ENCODE assay signal across 15 cellular contexts in the genomic region with DNA sequence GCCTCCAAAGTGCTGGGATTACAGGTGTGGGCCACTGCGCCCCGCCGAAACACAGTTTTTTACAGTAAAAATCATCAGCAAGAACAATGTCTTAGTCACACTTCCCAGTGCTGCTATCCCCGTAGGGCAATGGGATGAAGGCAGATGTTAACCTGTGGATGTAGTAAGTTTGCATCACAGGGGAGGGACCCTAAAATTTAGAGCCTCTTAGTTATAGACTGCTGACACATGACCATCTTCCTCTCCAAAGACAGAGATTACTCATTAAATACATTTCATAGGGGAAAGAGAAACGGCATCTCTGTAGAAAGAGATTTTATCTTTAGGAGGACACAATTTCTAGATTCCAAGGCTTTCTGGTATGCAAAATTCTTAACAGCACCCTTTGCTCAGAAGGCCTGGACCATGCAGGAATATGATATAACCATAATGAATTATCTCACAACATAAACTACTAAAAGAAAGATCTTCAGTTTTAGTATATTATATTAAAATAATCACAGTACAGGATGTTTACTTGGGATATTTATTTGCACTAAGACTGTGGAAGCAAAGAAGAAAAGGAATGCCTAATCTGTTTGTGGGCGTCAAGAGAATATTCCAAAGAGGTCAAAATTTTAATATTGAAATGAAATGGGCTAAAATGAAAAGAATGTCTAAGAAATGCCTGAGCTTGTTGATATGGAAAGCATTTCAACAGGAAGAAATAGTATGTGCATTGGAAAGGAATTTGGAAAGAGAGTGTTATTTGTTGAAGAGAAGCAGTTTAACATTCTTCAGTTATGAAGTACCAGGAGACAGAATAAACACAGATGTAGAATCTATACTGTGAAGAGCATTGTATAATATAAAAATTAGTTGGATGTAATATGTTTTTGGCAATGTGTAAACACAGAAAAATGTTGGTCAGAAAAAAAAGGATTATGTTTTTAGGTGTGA.
DNase-seq lines count a peak whose midpoint lies in the region; ATAC-seq and TF ChIP-seq lines count a peak whose summit lies in the region.
"Had no signal": no experiment of that assay in that cellular context is flagged by ENCODE, and none has a peak within 500 bp of the region (broad histone marks: within the 10 kb centered on the region; RNA-seq: fewer than 3 reads in every experiment).

No MANE protein-coding gene starts in this region.

- H3K79me1 ChIP-seq in mesenchymal stem cell (replicated peaks; ENCODE audit: low read length, poor library complexity, severe bottlenecking) = no peaks in the 10 kb centered on the region

- no peak overlapping the region for H3K23ac ChIP-seq in mesenchymal stem cell (ENCODE audit: low read length in 2 of 2)

- no peak overlapping the region for H4K91ac ChIP-seq in mesenchymal stem cell (ENCODE audit: low read length)

- H3K18ac ChIP-seq in mesenchymal stem cell (ENCODE audit: low read depth in 1 of 2, low read length in 2 of 2) = no peak overlapping the region

- H3K27me3 ChIP-seq in PC-3 (ENCODE audit: low read length) = no peaks in the 10 kb centered on the region
- H3K27me3 ChIP-seq in mesenchymal stem cell (ENCODE audit: control insufficient read depth in 1 of 2, insufficient read depth in 1 of 2, low read length in 2 of 2) = no peaks in the 10 kb centered on the region

- H2AFZ ChIP-seq in PC-3 (ENCODE audit: low read length) (no peak overlapping the region), mesenchymal stem cell (ENCODE audit: low read depth, low read length) (no peak overlapping the region)

- H3K4me2 ChIP-seq in PC-3 (ENCODE audit: low read length) = no peak overlapping the region
- no peak overlapping the region for H3K4me2 ChIP-seq in mesenchymal stem cell (ENCODE audit: low read length, poor library complexity, severe bottlenecking)

- no peak overlapping the region for H2BK15ac ChIP-seq in mesenchymal stem cell (ENCODE audit: low read depth, poor library complexity, severe bottlenecking)

- no peak overlapping the region for H3K4me3 ChIP-seq in PC-3 (ENCODE audit: low read length)
- no peak overlapping the region for H3K4me3 ChIP-seq in mesenchymal stem cell (ENCODE audit: insufficient read depth in 1 of 2, low read depth in 1 of 2, low read length in 2 of 2)
- no peak overlapping the region for H3K4me3 ChIP-seq in foreskin fibroblast (ENCODE audit: low read depth in 1 of 2, low read length in 2 of 2)

- H3F3A ChIP-seq in PC-3 (ENCODE audit: low read length, unreplicated experiment) = no peaks in the 10 kb centered on the region

- H3K9me3 ChIP-seq in PC-3 (ENCODE audit: low read length) (no peaks in the 10 kb centered on the region), mesenchymal stem cell (ENCODE audit: control insufficient read depth, low read length) (peaks cover 3% of the 10 kb centered on the region)

- no peaks in the 10 kb centered on the region for H3K9me2 ChIP-seq in PC-3 (replicated peaks; ENCODE audit: low read length)

- no peak overlapping the region for H2BK12ac ChIP-seq in mesenchymal stem cell (ENCODE audit: low read length in 2 of 2)

- 28% methylated on average over 1 of the region's 6 CpGs for WGBS in mesenchymal stem cell

- H3K9ac ChIP-seq in PC-3 (ENCODE audit: low read length) (no peak overlapping the region), mesenchymal stem cell (ENCODE audit: low read length) (no peak overlapping the region)

- no peaks in the 10 kb centered on the region for H3K4me1 ChIP-seq in PC-3 (ENCODE audit: insufficient read depth, low read length)
- H3K4me1 ChIP-seq in mesenchymal stem cell (ENCODE audit: control insufficient read depth, insufficient read depth, low read depth, low read length) = no peaks in the 10 kb centered on the region

- H2BK5ac ChIP-seq in mesenchymal stem cell (ENCODE audit: low read depth, low read length, poor library complexity, severe bottlenecking) = no peak overlapping the region

- no peak overlapping the region for H2AK5ac ChIP-seq in mesenchymal stem cell (ENCODE audit: low read length, severe bottlenecking)

- intact Hi-C loops in PC-3 (cut with micrococcal nuclease) = no loop called here

- DNase-seq in ELR (ENCODE audit: low read depth) = peak; percentile 8
- peak; percentile 11 for DNase-seq in PC-3
- peak; percentile 86 for DNase-seq in dedifferentiated amniotic fluid mesenchymal stem cell (ENCODE audit: extremely low spot score)
- no peak for DNase-seq in mesenchymal stem cell
- DNase-seq in foreskin fibroblast = no peak
- DNase-seq in NCI-H69 (lab: John Stamatoyannopoulos, UW) = no peak
- DNase-seq: Calu3; CD4-positive, CD25-positive, alpha-beta regulatory T cell; H9; NCI-H1436 treated with DMSO at 0.1 percent for 48 hours; NCI-H2081; NCI-H524 treated with DMSO at 0.1 percent for 48 hours had no signal

- ATAC-seq in PC-3 (peak; percentile 22; the same call in 1 of the 2 replicates), HG02981 (IDR thresholded peaks at IDR 0.05; ENCODE audit: unreplicated experiment) (no peak)
- ATAC-seq in activated CD4-positive, CD25-positive, alpha-beta regulatory T cell treated with anti-CD3 and anti-CD28 coated beads, Interleukin-2, amount 50 U/mL, for 24 hours = no peak

- H3K27ac ChIP-seq in PC-3 (ENCODE audit: low read length) = no peak overlapping the region
- H3K27ac ChIP-seq in mesenchymal stem cell (ENCODE audit: low read length, poor library complexity, severe bottlenecking) = peak overlapping the region; percentile 56
- H3K27ac ChIP-seq: RWPE1 had no signal

- H3K36me3 ChIP-seq in PC-3 (ENCODE audit: low read depth, low read length) = no peaks in the 10 kb centered on the region
- H3K36me3 ChIP-seq in mesenchymal stem cell (ENCODE audit: control insufficient read depth in 1 of 2, insufficient read depth in 2 of 2, low read depth in 1 of 2, low read length in 2 of 2) = no peaks in the 10 kb centered on the region

- POLR2A ChIA-PET in PC-3 (lab: Charles Lee; ENCODE audit: unreplicated experiment) = no interaction called here

- BruUV-seq in PC-3 (replicated peaks; lab: Mats Ljungman, UMichigan) = no TSS peak

- CTCF ChIA-PET in PC-3 (lab: Charles Lee) = interaction anchor here (0.5 kb wide), 1 partner anchor 37 kb away, joined by 5 read pairs; no protein-coding TSS in a partner anchor

- no peak overlapping the region for H3K14ac ChIP-seq in mesenchymal stem cell (ENCODE audit: low read length in 2 of 2)

- H2BK120ac ChIP-seq in mesenchymal stem cell (ENCODE audit: low read depth, low read length) = no peak overlapping the region

- H3K4ac ChIP-seq in mesenchymal stem cell (ENCODE audit: low read depth in 1 of 2, low read length in 2 of 2) = no peak overlapping the region

- no peak overlapping the region for H4K8ac ChIP-seq in mesenchymal stem cell (ENCODE audit: low read length)

- H4K20me1 ChIP-seq in PC-3 (ENCODE audit: low read length) = no peaks in the 10 kb centered on the region

- TF ChIP-seq CTCF in PC-3 (conservative IDR thresholded peaks at IDR 0.05; ENCODE audit: low read depth, low read length) (no peak), foreskin fibroblast (IDR thresholded peaks at IDR 0.05; ENCODE audit: low read depth, low read length) (no peak)

- H3K79me2 ChIP-seq in PC-3 (ENCODE audit: low read length) = no peaks in the 10 kb centered on the region

Comparison
In these comparisons a context has a peak if more than half of its experiments do, and no peak if none do; other contexts are left out.
1. DNase-seq: peak in ELR (single experiment), PC-3 (single experiment) and dedifferentiated amniotic fluid mesenchymal stem cell (single experiment); none in mesenchymal stem cell (single experiment), foreskin fibroblast (0 of 2) and NCI-H69 (single experiment).